In the genomic region with DNA sequence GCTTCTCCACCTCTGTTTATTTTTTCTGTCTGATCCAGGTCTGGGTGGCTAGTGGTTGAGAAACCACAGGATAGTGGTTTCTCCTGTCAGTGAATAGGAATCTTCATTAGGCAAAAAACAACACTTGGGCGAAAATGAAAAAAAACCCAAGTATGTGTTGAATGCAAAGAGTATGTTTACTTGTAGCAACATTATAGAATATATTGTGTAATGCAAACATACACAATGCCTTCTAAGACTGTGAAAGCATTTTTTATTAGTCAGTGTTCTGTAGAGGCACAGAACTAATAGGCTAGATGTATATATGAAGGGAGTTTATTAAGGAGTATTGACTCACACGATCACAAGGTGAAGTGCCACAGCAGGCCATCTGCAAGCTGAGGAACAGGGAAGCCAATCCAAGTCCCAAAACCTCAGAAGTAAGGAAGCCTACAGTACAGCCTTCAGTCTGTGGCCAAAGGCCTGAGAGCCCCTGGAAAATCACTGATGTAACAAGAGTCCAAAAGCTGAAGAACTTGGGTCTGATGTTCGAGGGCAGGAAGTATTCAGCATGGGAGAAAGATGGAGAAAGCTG, we compare ENCODE assay signal across 15 cellular contexts.
DNase-seq lines count a peak whose midpoint lies in the region; ATAC-seq, FAIRE-seq and TF ChIP-seq lines count a peak whose summit lies in the region.
"Had no signal": no experiment of that assay in that cellular context is flagged by ENCODE, and none has a peak within 500 bp of the region (broad histone marks: within the 10 kb centered on the region; RNA-seq: fewer than 3 reads in every experiment).

No MANE protein-coding gene starts in this region.

- ATAC-seq in GM21619 (IDR thresholded peaks at IDR 0.05; ENCODE audit: unreplicated experiment) (no peak), HG03095 (IDR thresholded peaks at IDR 0.05; ENCODE audit: unreplicated experiment) (no peak), HG02571 (IDR thresholded peaks at IDR 0.05; ENCODE audit: unreplicated experiment) (no peak)
- ATAC-seq: activated CD4-positive, CD25-positive, alpha-beta regulatory T cell treated with anti-CD3 and anti-CD28 coated beads, Interleukin-2, amount 50 U/mL, for 24 hours had no signal

- CTCF ChIA-PET in HEK293 (lab: Yijun Ruan, JAX), result no interaction called here

- no peak overlapping the region for H3K9ac ChIP-seq in keratinocyte (ENCODE audit: control insufficient read depth, extremely low read depth, insufficient read depth, low read length)

- H2AFZ ChIP-seq in keratinocyte (ENCODE audit: control insufficient read depth, low read length), result no peak overlapping the region

- H3K4me3 ChIP-seq in HEK293 (ENCODE audit: low read depth, low read length) (no peak overlapping the region), astrocyte of the cerebellum (ENCODE audit: low read depth, low read length) (no peak overlapping the region), keratinocyte (ENCODE audit: control insufficient read depth in 2 of 3, extremely low read depth in 1 of 3, insufficient read depth in 2 of 3, low read depth in 1 of 3, low read length in 3 of 3) (no peak overlapping the region)

- H3K79me2 ChIP-seq in keratinocyte (ENCODE audit: control insufficient read depth, insufficient read depth, low read length), result no peaks in the 10 kb centered on the region

- no peaks in the 10 kb centered on the region for H3K27me3 ChIP-seq in keratinocyte (ENCODE audit: control insufficient read depth, extremely low read depth, insufficient read depth, low read length)

- TF ChIP-seq CTCF in HEK293 (tag by site-specific recombination; IDR thresholded peaks at IDR 0.05) (no peak), astrocyte of the cerebellum (IDR thresholded peaks at IDR 0.05; ENCODE audit: low read depth, low read length, missing control alignments) (no peak), keratinocyte (optimal IDR thresholded peaks at IDR 0.05 in 1 of 3, IDR thresholded peaks at IDR 0.05 in 1 of 3, conservative IDR thresholded peaks at IDR 0.05 in 1 of 3; ENCODE audit: extremely low read depth in 1 of 3, insufficient read depth in 2 of 3, low read length in 3 of 3) (no peak)

- POLR2A ChIA-PET in HEK293 (lab: Yijun Ruan, JAX), result no interaction called here

- in situ Hi-C loops in astrocyte of the cerebellum (cut with HindIII; ENCODE audit: low sequenced_read_pairs), result no loop called here

- H3K27ac ChIP-seq in HEK293 (ENCODE audit: extremely low read depth, low read depth, low read length), result no peak overlapping the region
- peak overlapping the region; percentile 72 for H3K27ac ChIP-seq in keratinocyte (ENCODE audit: control insufficient read depth, insufficient read depth, low read length)

- H3K4me1 ChIP-seq in HEK293 (ENCODE audit: control insufficient read depth, insufficient read depth, low read length) (peaks cover 6% of the 10 kb centered on the region; the same call in 1 of the 2 replicates), keratinocyte (ENCODE audit: control insufficient read depth, extremely low read depth, insufficient read depth, low read length) (peaks cover 32% of the 10 kb centered on the region)

- DNase-seq in AG08395 (ENCODE audit: low spot score) (peak; percentile 73), astrocyte of the cerebellum (ENCODE audit: low read depth) (peak; percentile 82), keratinocyte (ENCODE audit: low read depth, low spot score) (peak; percentile 58)
- DNase-seq in activated CD4-positive, alpha-beta T cell treated with anti-CD3 and anti-CD28 coated beads for 48 hours, result no peak
- DNase-seq: ACHN, DMS53, NCI-H1092 treated with DMSO at 0.1 percent for 48 hours, NCI-H345, occipital lobe had no signal

- H3K36me3 ChIP-seq in HEK293 (ENCODE audit: control insufficient read depth in 2 of 2, insufficient read depth in 1 of 2, low read length in 2 of 2) (no peaks in the 10 kb centered on the region), keratinocyte (ENCODE audit: control insufficient read depth in 2 of 2, extremely low read depth in 1 of 2, insufficient read depth in 2 of 2, low read length in 2 of 2) (no peaks in the 10 kb centered on the region)

- no peaks in the 10 kb centered on the region for H3K9me1 ChIP-seq in keratinocyte (ENCODE audit: control insufficient read depth, extremely low read depth, insufficient read depth, low read length)

- dilution Hi-C loops in keratinocyte (cut with MboI; ENCODE audit: extremely low pct_ligation_motif_present, low sequenced_read_pairs), result no loop called here

- H4K20me1 ChIP-seq in keratinocyte (ENCODE audit: control insufficient read depth, extremely low read depth, insufficient read depth, low read length), result no peaks in the 10 kb centered on the region

- H3K9me3 ChIP-seq in HEK293 (ENCODE audit: control insufficient read depth, insufficient read depth, low read depth, low read length) (no peaks in the 10 kb centered on the region), keratinocyte (ENCODE audit: control insufficient read depth, low read depth, low read length) (no peaks in the 10 kb centered on the region)

- no peak for FAIRE-seq in keratinocyte (lab: Jason Lieb, UNC)
- FAIRE-seq: GM12892 had no signal

- H3K4me2 ChIP-seq in keratinocyte (ENCODE audit: control insufficient read depth, extremely low read depth, insufficient read depth, low read depth, low read length), result no peak overlapping the region

TF ChIP-seq in HEK293, 187 proteins besides CTCF, POLR2A, EP300 and RAD21:
- TF ChIP-seq, protein P1, sequence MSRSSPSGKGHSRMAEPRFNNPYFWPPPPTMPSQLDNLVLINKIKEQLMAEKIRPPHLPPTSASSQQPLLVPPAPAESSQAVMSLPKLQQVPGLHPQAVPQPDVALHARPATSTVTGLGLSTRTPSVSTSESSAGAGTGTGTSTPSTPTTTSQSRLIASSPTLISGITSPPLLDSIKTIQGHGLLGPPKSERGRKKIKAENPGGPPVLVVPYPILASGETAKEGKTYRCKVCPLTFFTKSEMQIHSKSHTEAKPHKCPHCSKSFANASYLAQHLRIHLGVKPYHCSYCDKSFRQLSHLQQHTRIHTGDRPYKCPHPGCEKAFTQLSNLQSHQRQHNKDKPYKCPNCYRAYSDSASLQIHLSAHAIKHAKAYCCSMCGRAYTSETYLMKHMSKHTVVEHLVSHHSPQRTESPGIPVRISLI (tag by site-specific recombination; IDR thresholded peaks at IDR 0.05), result peak; percentile 70; the same call in 1 of the 2 replicates
- TF ChIP-seq, protein P2, sequence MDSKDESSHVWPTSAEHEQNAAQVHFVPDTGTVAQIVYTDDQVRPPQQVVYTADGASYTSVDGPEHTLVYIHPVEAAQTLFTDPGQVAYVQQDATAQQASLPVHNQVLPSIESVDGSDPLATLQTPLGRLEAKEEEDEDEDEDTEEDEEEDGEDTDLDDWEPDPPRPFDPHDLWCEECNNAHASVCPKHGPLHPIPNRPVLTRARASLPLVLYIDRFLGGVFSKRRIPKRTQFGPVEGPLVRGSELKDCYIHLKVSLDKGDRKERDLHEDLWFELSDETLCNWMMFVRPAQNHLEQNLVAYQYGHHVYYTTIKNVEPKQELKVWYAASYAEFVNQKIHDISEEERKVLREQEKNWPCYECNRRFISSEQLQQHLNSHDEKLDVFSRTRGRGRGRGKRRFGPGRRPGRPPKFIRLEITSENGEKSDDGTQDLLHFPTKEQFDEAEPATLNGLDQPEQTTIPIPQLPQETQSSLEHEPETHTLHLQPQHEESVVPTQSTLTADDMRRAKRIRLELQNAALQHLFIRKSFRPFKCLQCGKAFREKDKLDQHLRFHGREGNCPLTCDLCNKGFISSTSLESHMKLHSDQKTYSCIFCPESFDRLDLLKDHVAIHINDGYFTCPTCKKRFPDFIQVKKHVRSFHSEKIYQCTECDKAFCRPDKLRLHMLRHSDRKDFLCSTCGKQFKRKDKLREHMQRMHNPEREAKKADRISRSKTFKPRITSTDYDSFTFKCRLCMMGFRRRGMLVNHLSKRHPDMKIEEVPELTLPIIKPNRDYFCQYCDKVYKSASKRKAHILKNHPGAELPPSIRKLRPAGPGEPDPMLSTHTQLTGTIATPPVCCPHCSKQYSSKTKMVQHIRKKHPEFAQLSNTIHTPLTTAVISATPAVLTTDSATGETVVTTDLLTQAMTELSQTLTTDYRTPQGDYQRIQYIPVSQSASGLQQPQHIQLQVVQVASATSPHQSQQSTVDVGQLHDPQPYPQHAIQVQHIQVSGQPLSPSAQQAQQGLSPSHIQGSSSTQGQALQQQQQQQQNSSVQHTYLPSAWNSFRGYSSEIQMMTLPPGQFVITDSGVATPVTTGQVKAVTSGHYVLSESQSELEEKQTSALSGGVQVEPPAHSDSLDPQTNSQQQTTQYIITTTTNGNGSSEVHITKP (tag by site-specific recombination; IDR thresholded peaks at IDR 0.05), result no peak
